9 cellular contexts compared by ENCODE assay signal in genomic region chr2:240452471-240453256, GRCh38. TPM values are rescaled to one million over a fixed set of nuclear protein-coding genes. Genes with fewer than 3 reads are reported as not detected.
A peak's percentile ranks its signal among the peaks of the same experiment; 100 is the strongest.
DNase-seq lines count a peak whose midpoint lies in the region; ATAC-seq and TF ChIP-seq lines count a peak whose summit lies in the region.
"Had no signal": no experiment of that assay in that cellular context is flagged by ENCODE, and none has a peak within 500 bp of the region (broad histone marks: within the 10 kb centered on the region; RNA-seq: fewer than 3 reads in every experiment).

No MANE protein-coding gene starts in this region.

- WGBS in neuronal stem cell (ENCODE audit: extremely low coverage in 2 of 2, insufficient read length in 2 of 2, insufficient replicate concordance in 1 of 2), 2 donors = no CpG with 5 or more reads among the region's 102 CpGs

- peak overlapping the region; percentile 43 for H4K8ac ChIP-seq in neuronal stem cell (ENCODE audit: low read depth, low read length)

- no peak overlapping the region for H2BK120ac ChIP-seq in neuronal stem cell (ENCODE audit: low read depth, low read length)

- H3K36me3 Mint-ChIP-seq in activated CD8-positive, alpha-beta T cell treated with anti-CD3 and anti-CD28 coated beads, Interleukin-2, amount 10 ng/mL, durations not matched to agents 7 days and 5 days (ENCODE audit: low read depth) = no peaks in the 10 kb centered on the region
- H3K36me3 Mint-ChIP-seq in glutamatergic neuron (ENCODE audit: unreplicated experiment) = no peaks in the 10 kb centered on the region

- H3K9ac ChIP-seq in HUES48 (ENCODE audit: low read depth, low read length) = no peak overlapping the region
- peak overlapping the region; percentile 99 for H3K9ac ChIP-seq in neuronal stem cell (ENCODE audit: low read depth, low read length, poor library complexity)

- CTCF ChIA-PET in BJ (lab: Yijun Ruan, JAX) = interaction anchor here (1.1 to 1.2 kb wide), 2 partner anchors 14 to 220 kb away, joined by 3 to 5 read pairs; no protein-coding TSS in a partner anchor
- CTCF ChIA-PET in activated CD8-positive, alpha-beta T cell treated with anti-CD3 and anti-CD28 coated beads, Interleukin-2, amount 10 ng/mL, durations not matched to agents 7 days and 5 days (lab: Charles Lee) = no interaction called here

- no peak overlapping the region for H3K4me3 Mint-ChIP-seq in activated CD8-positive, alpha-beta T cell treated with anti-CD3 and anti-CD28 coated beads, Interleukin-2, amount 10 ng/mL, durations not matched to agents 7 days and 5 days
- H3K4me3 Mint-ChIP-seq in glutamatergic neuron (ENCODE audit: unreplicated experiment) = no peak overlapping the region

- H3K4ac ChIP-seq in neuronal stem cell (ENCODE audit: low read length) = peak overlapping the region; percentile 97

- no peaks in the 10 kb centered on the region for H3K27me3 ChIP-seq in BJ (ENCODE audit: control insufficient read depth, insufficient read depth, low read length)
- H3K27me3 ChIP-seq in HUES48 (ENCODE audit: control insufficient read depth, insufficient read depth, low read length) = peaks cover 38% of the 10 kb centered on the region
- peaks cover 0 to 18% (median 0%) of the 10 kb centered on the region in 3 experiments for H3K27me3 ChIP-seq in neuronal stem cell (ENCODE audit: control insufficient read depth in 3 of 3, insufficient read depth in 3 of 3, low read depth in 1 of 3, low read length in 3 of 3)

- H2BK15ac ChIP-seq in neuronal stem cell (ENCODE audit: low read length) = no peak overlapping the region

- ATAC-seq in activated CD8-positive, alpha-beta T cell treated with anti-CD3 and anti-CD28 coated beads, Interleukin-2, amount 10 ng/mL, durations not matched to agents 7 days and 5 days = peak; percentile 26
- ATAC-seq in GM21447 (IDR thresholded peaks at IDR 0.05; ENCODE audit: unreplicated experiment) (no peak), HG03045 (IDR thresholded peaks at IDR 0.05; ENCODE audit: unreplicated experiment) (no peak)

- H3K14ac ChIP-seq in neuronal stem cell (ENCODE audit: low read length) = peak overlapping the region; percentile 94

- peak overlapping the region; percentile 90 for H2AK5ac ChIP-seq in neuronal stem cell (ENCODE audit: low read depth, low read length)

- peak overlapping the region; percentile 100 for H3K18ac ChIP-seq in neuronal stem cell (ENCODE audit: low read length)

- POLR2A ChIA-PET in BJ (lab: Charles Lee) = no interaction called here
- POLR2A ChIA-PET in activated CD8-positive, alpha-beta T cell treated with anti-CD3 and anti-CD28 coated beads, Interleukin-2, amount 10 ng/mL, durations not matched to agents 7 days and 5 days (lab: Charles Lee) = no interaction called here

- H2AFZ ChIP-seq in neuronal stem cell (ENCODE audit: low read length) = peak overlapping the region; percentile 92

- DNase-seq in BJ (ENCODE audit: low read depth) (no peak), glutamatergic neuron (peak; percentile 89), neuronal stem cell (ENCODE audit: low spot score) (peak; percentile 79), mesenteric fat pad (ENCODE audit: low spot score) (no peak)
- DNase-seq in activated CD8-positive, alpha-beta T cell treated with anti-CD3 and anti-CD28 coated beads, Interleukin-2, amount 10 ng/mL, durations not matched to agents 7 days and 5 days = no peak

- peaks cover 39% of the 10 kb centered on the region for H3K79me1 ChIP-seq in neuronal stem cell (ENCODE audit: low read depth, low read length)

- peaks cover 6% of the 10 kb centered on the region for H3K4me1 Mint-ChIP-seq in activated CD8-positive, alpha-beta T cell treated with anti-CD3 and anti-CD28 coated beads, Interleukin-2, amount 10 ng/mL, durations not matched to agents 7 days and 5 days (ENCODE audit: low read depth)
- H3K4me1 Mint-ChIP-seq in glutamatergic neuron (ENCODE audit: low read depth, unreplicated experiment) = peaks cover 19% of the 10 kb centered on the region

- no peak overlapping the region for H4K91ac ChIP-seq in neuronal stem cell (ENCODE audit: low read depth, low read length, poor library complexity)

- H3K4me3 ChIP-seq in BJ (ENCODE audit: low read depth, low read length) = peak overlapping the region; percentile 72
- peak overlapping the region; percentile 63 for H3K4me3 ChIP-seq in HUES48 (ENCODE audit: low read depth, low read length)
- peak overlapping the region; percentile 75 to 95 for H3K4me3 ChIP-seq in neuronal stem cell (ENCODE audit: low read length in 2 of 2)

- H3K23ac ChIP-seq in neuronal stem cell (ENCODE audit: low read depth, low read length, poor library complexity) = peak overlapping the region; percentile 91

- H2BK12ac ChIP-seq in neuronal stem cell (ENCODE audit: low read length) = peak overlapping the region; percentile 58

- peak overlapping the region; percentile 99 for H2BK5ac ChIP-seq in neuronal stem cell (ENCODE audit: low read length)

- H3K9me3 ChIP-seq in HUES48 (ENCODE audit: control insufficient read depth, insufficient read depth, low read length) (no peaks in the 10 kb centered on the region), neuronal stem cell (replicated peaks in 1 of 2; ENCODE audit: control insufficient read depth in 2 of 2, insufficient read depth in 1 of 2, low read depth in 1 of 2, low read length in 2 of 2) (no peaks in the 10 kb centered on the region)

- peaks cover 43% of the 10 kb centered on the region for H3K27me3 Mint-ChIP-seq in activated CD8-positive, alpha-beta T cell treated with anti-CD3 and anti-CD28 coated beads, Interleukin-2, amount 10 ng/mL, durations not matched to agents 7 days and 5 days (ENCODE audit: low read depth)
- peaks cover 21% of the 10 kb centered on the region for H3K27me3 Mint-ChIP-seq in glutamatergic neuron (ENCODE audit: unreplicated experiment)

- H3K4me1 ChIP-seq in HUES48 (ENCODE audit: control insufficient read depth, insufficient read depth, low read length) (peaks cover 39% of the 10 kb centered on the region), neuronal stem cell (ENCODE audit: control insufficient read depth in 2 of 2, insufficient read depth in 1 of 2, low read depth in 1 of 2, low read length in 2 of 2) (peaks cover 55 to 57% of the 10 kb centered on the region in 2 donors)

- H3K27ac Mint-ChIP-seq in activated CD8-positive, alpha-beta T cell treated with anti-CD3 and anti-CD28 coated beads, Interleukin-2, amount 10 ng/mL, durations not matched to agents 7 days and 5 days = no peak overlapping the region
- peak overlapping the region; percentile 68 for H3K27ac Mint-ChIP-seq in glutamatergic neuron (ENCODE audit: unreplicated experiment)

- no peak overlapping the region for H3K27ac ChIP-seq in HUES48 (ENCODE audit: low read depth, low read length)
- peak overlapping the region; percentile 59 for H3K27ac ChIP-seq in neuronal stem cell (replicated peaks; ENCODE audit: low read length)
- H3K27ac ChIP-seq: HL-60 had no signal

- no peaks in the 10 kb centered on the region; the same call in none of the 2 replicates for H3K36me3 ChIP-seq in BJ (ENCODE audit: control insufficient read depth, insufficient read depth, low read length)
- no peaks in the 10 kb centered on the region for H3K36me3 ChIP-seq in HUES48 (ENCODE audit: control insufficient read depth, insufficient read depth, low read length)
- H3K36me3 ChIP-seq in neuronal stem cell (replicated peaks in 1 of 2; ENCODE audit: control insufficient read depth in 2 of 2, insufficient read depth in 2 of 2, low read length in 2 of 2) = no peaks in the 10 kb centered on the region

- peak overlapping the region; percentile 93 for H3K4me2 ChIP-seq in neuronal stem cell (ENCODE audit: insufficient read depth, low read length, poor library complexity, severe bottlenecking)

- TF ChIP-seq CTCF in BJ (IDR thresholded peaks at IDR 0.05; ENCODE audit: insufficient read depth, low read depth, low read length) (no peak), glutamatergic neuron (IDR thresholded peaks at IDR 0.05; ENCODE audit: partially characterized antibody, unreplicated experiment) (no peak)

- H3K9me3 Mint-ChIP-seq in activated CD8-positive, alpha-beta T cell treated with anti-CD3 and anti-CD28 coated beads, Interleukin-2, amount 10 ng/mL, durations not matched to agents 7 days and 5 days (ENCODE audit: insufficient read depth) = no peaks in the 10 kb centered on the region
- peaks cover 10% of the 10 kb centered on the region for H3K9me3 Mint-ChIP-seq in glutamatergic neuron (ENCODE audit: unreplicated experiment)

RNA-seq across cellular contexts. Expression of gene GPC1, which starts 17.2 kb away (rescaled TPM):
- polyA plus RNA-seq in BJ (2011; rRNA removed) = 62.9 and 126 TPM in 2 replicates
- 50.6 and 63.2 TPM in 2 replicates for polyA minus RNA-seq in BJ (2011; rRNA and poly(A)+ RNA removed)
- total RNA-seq in activated CD8-positive, alpha-beta T cell treated with anti-CD3 and anti-CD28 coated beads, Interleukin-2, amount 10 ng/mL, durations not matched to agents 7 days and 5 days = 1 to 10 TPM; 4.4 to 5.7 TPM
- total RNA-seq in glutamatergic neuron (ENCODE audit: unreplicated experiment) = 155 TPM
- polyA plus RNA-seq in neuronal stem cell (2013, experiment 1 of 2) = 78.0 TPM
- polyA plus RNA-seq in neuronal stem cell (2013, experiment 2 of 2) = 77.4 TPM
- total RNA-seq in mesenteric fat pad = 82.5 TPM

Comparison
In these comparisons a context has a peak if more than half of its experiments do, and no peak if none do; other contexts are left out.
1. DNase-seq: peak in glutamatergic neuron (single experiment) and neuronal stem cell (single experiment); none in BJ (single experiment), activated CD8-positive, alpha-beta T cell treated with anti-CD3 and anti-CD28 coated beads, Interleukin-2, amount 10 ng/mL, durations not matched to agents 7 days and 5 days (single experiment) and mesenteric fat pad (single experiment).
2. RNA of gene GPC1, which starts 17.2 kb away (total RNA-seq): 155 TPM in glutamatergic neuron (single experiment) and 82.5 TPM in mesenteric fat pad (single experiment); 4.4 to 5.7 TPM in activated CD8-positive, alpha-beta T cell treated with anti-CD3 and anti-CD28 coated beads, Interleukin-2, amount 10 ng/mL, durations not matched to agents 7 days and 5 days; every median in the first group is over 10 times any median in the second.
3. Peak in every context shown above with its lines, with median percentiles within 50 percentile points of each other: H3K4me3 ChIP-seq.